Comparison of ENCODE assay signal across 8 cellular contexts in genomic region chr6:161498359-161498758, GRCh38.
DNase-seq lines count a peak whose midpoint lies in the region; ATAC-seq, FAIRE-seq and TF ChIP-seq lines count a peak whose summit lies in the region.

No MANE protein-coding gene starts in this region.

- H3K36me3 ChIP-seq in RWPE2 (ENCODE audit: low read depth): no peaks in the 10 kb centered on the region
- no peaks in the 10 kb centered on the region for H3K36me3 ChIP-seq in left ventricle myocardium inferior

- no peak for FAIRE-seq in GM12892 (lab: Jason Lieb, UNC)

- H3K27ac ChIP-seq in RWPE2 (ENCODE audit: poor library complexity, severe bottlenecking): no peak overlapping the region
- H3K27ac ChIP-seq in left ventricle myocardium inferior (replicated peaks): no peak overlapping the region

- DNase-seq in AG09319 (ENCODE audit: extremely low read depth, low read depth) (peak; percentile 20), RWPE2 (ENCODE audit: low spot score) (no peak), left ventricle myocardium inferior (no peak), NOMO-1 treated with dmso at 0.1 percent for 144 hours (lab: John Stamatoyannopoulos, UW; ENCODE audit: unreplicated experiment) (no peak), GDM1 (lab: John Stamatoyannopoulos, UW) (no peak), GM12892 (ENCODE audit: insufficient read length) (no peak)

- TF ChIP-seq POLR2A in GM12892 (IDR thresholded peaks at IDR 0.05; ENCODE audit: low read depth, low read length): no peak

- intact Hi-C loops in left ventricle myocardium inferior (cut with micrococcal nuclease): no loop called here

- H3K9me3 ChIP-seq in RWPE2 (ENCODE audit: severe bottlenecking) (no peaks in the 10 kb centered on the region), left ventricle myocardium inferior (replicated peaks) (no peaks in the 10 kb centered on the region)

- TF ChIP-seq CTCF in AG09319 (IDR thresholded peaks at IDR 0.05; ENCODE audit: low read depth, low read length) (peak; percentile 29), RWPE2 (IDR thresholded peaks at IDR 0.05; ENCODE audit: poor library complexity, severe bottlenecking) (peak; percentile 86), left ventricle myocardium inferior (IDR thresholded peaks at IDR 0.05; ENCODE audit: borderline replicate concordance) (peak; percentile 56)

- H3K27me3 ChIP-seq in RWPE2 (ENCODE audit: insufficient read depth, poor library complexity, severe bottlenecking) (no peaks in the 10 kb centered on the region), left ventricle myocardium inferior (ENCODE audit: low read depth) (no peaks in the 10 kb centered on the region)

- ATAC-seq in HG02759 (IDR thresholded peaks at IDR 0.05; ENCODE audit: unreplicated experiment) (peak; percentile 64), RWPE2 (ENCODE audit: low read depth) (peak; percentile 99), HG02884 (IDR thresholded peaks at IDR 0.05; ENCODE audit: unreplicated experiment) (no peak)

- H3K4me3 ChIP-seq in RWPE2 (ENCODE audit: severe bottlenecking) (no peak overlapping the region), left ventricle myocardium inferior (no peak overlapping the region)

- H3K4me1 ChIP-seq in RWPE2 (ENCODE audit: insufficient read depth, poor library complexity, severe bottlenecking) (no peaks in the 10 kb centered on the region), left ventricle myocardium inferior (no peaks in the 10 kb centered on the region)

Comparison
In these comparisons a context has a peak if more than half of its experiments do, and no peak if none do; other contexts are left out.
1. CTCF ChIP-seq: peak in every context shown above with its lines; median percentile 86 in RWPE2; 56 in left ventricle myocardium inferior; 29 in AG09319.